In genomic region chr14:74619672-74620131, GRCh38 we compare ENCODE assay signal across 7 cellular contexts. TPM values are rescaled to one million over a fixed set of nuclear protein-coding genes. Genes with fewer than 3 reads are reported as not detected.
DNase-seq lines count a peak whose midpoint lies in the region; ATAC-seq, FAIRE-seq and TF ChIP-seq lines count a peak whose summit lies in the region.

No MANE protein-coding gene starts in this region.

- POLR2A ChIA-PET in GM12878 (lab: Charles Lee): no interaction called here

- peak; percentile 89 for TF ChIP-seq EP300 in Ishikawa (IDR thresholded peaks at IDR 0.05; ENCODE audit: borderline replicate concordance)
- TF ChIP-seq EP300 in GM12878 (IDR thresholded peaks at IDR 0.05; ENCODE audit: borderline replicate concordance in 1 of 2, control insufficient read depth in 1 of 2, low read depth in 2 of 2, low read length in 2 of 2): no peak

- RAD21 ChIA-PET in GM12878 (lab: Charles Lee; ENCODE audit: unreplicated experiment): no interaction called here

- FAIRE-seq in GM12878 (lab: Jason Lieb, UNC): no peak
- FAIRE-seq in kidney (lab: Jason Lieb, UNC): no peak

- TF ChIP-seq RAD21 in Ishikawa (IDR thresholded peaks at IDR 0.05; ENCODE audit: low read depth) (no peak), GM12878 (IDR thresholded peaks at IDR 0.05; ENCODE audit: insufficient read depth, low read depth, low read length) (no peak)

- H3K4me3 ChIP-seq in GM12878 (no peak overlapping the region), kidney (ENCODE audit: low read length in 2 of 2) (no peak overlapping the region), thyroid gland (replicated peaks in 1 of 3) (no peak overlapping the region)

- H3K79me2 ChIP-seq in GM12878 (ENCODE audit: control insufficient read depth, insufficient read depth, low read length): no peaks in the 10 kb centered on the region

- TF ChIP-seq POLR2A in GM12878 (IDR thresholded peaks at IDR 0.05; ENCODE audit: low read depth, low read length): no peak
- TF ChIP-seq POLR2A in thyroid gland (IDR thresholded peaks at IDR 0.05): no peak

- no peak overlapping the region for H3K4me2 ChIP-seq in GM12878 (ENCODE audit: control insufficient read depth, insufficient read depth)

- no peaks in the 10 kb centered on the region for H3K9me3 ChIP-seq in GM12878 (replicated peaks; ENCODE audit: control insufficient read depth, insufficient read depth, low read length)
- no peaks in the 10 kb centered on the region for H3K9me3 ChIP-seq in kidney (ENCODE audit: control insufficient read depth in 1 of 2, low read length in 2 of 2)
- no peaks in the 10 kb centered on the region for H3K9me3 ChIP-seq in thyroid gland

- H3K27me3 ChIP-seq in GM12878 (replicated peaks in 1 of 2; ENCODE audit: control insufficient read depth in 2 of 2, insufficient read depth in 2 of 2, low read length in 1 of 2) (no peaks in the 10 kb centered on the region; a peak in 1 of 4 replicates), thyroid gland (no peaks in the 10 kb centered on the region)

- in situ Hi-C loops in GM12878 (cut with MboI): no loop called here

- 33% methylated on average over 6 of the region's 6 CpGs for WGBS in GM12878 (ENCODE audit: insufficient coverage, insufficient replicate concordance, low lambda C conversion rate, missing lambda C conversion rate)
- 36 to 38% methylated on average over 2 to 6 of the region's 6 CpGs for WGBS in thyroid gland, 2 donors

- no TSS peak for BruUV-seq in GM12878 (replicated peaks; lab: Mats Ljungman, UMichigan)

- DNase-seq in GM12878 (ENCODE audit: low read depth, low spot score): no peak
- DNase-seq in kidney: peak; percentile 91
- DNase-seq in thyroid gland: peak; percentile 56 to 60
- no peak for DNase-seq in cerebellum (ENCODE audit: low spot score)
- DNase-seq in medulla oblongata (ENCODE audit: extremely low spot score): no peak

- no peak overlapping the region for H3K9ac ChIP-seq in GM12878 (ENCODE audit: control insufficient read depth, insufficient read depth, low read length)
- H3K9ac ChIP-seq in kidney (ENCODE audit: low read length in 2 of 2): no peak overlapping the region

- H3K4me1 ChIP-seq in GM12878 (ENCODE audit: control insufficient read depth, insufficient read depth, low read length): peaks cover 20% of the 10 kb centered on the region
- peaks cover 2 to 7% of the 10 kb centered on the region in 2 donors for H3K4me1 ChIP-seq in kidney (ENCODE audit: control insufficient read depth in 1 of 2, insufficient read depth in 1 of 2, low read depth in 1 of 2, low read length in 2 of 2)
- peaks cover 5 to 44% of the 10 kb centered on the region in 2 donors for H3K4me1 ChIP-seq in thyroid gland

- CTCF ChIA-PET in GM12878 (lab: Yijun Ruan, JAX): interaction anchor here (1.2 to 3.4 kb wide), 6 partner anchors 9 to 241 kb away, joined by 3 to 29 read pairs (median 3); partner anchors contain the start of gene YLPM1

- intact Hi-C loops in GM12878 (cut with micrococcal nuclease; ENCODE audit: unreplicated experiment): no loop called here
- intact Hi-C loops in kidney (cut with DNase I): no loop called here
- intact Hi-C loops in thyroid gland (cut with DNase I): loop anchor here (5.0 to 10.0 kb wide), 3 partner anchors 85 to 257 kb away; no protein-coding TSS in a partner anchor

- no peak overlapping the region for H3K27ac ChIP-seq in GM12878 (ENCODE audit: control insufficient read depth, insufficient read depth)
- H3K27ac ChIP-seq in kidney (ENCODE audit: low read depth in 2 of 2, low read length in 2 of 2): no peak overlapping the region
- H3K27ac ChIP-seq in thyroid gland: peak overlapping the region; percentile 8 to 46 (median 20)

- no peaks in the 10 kb centered on the region for H4K20me1 ChIP-seq in GM12878 (ENCODE audit: control insufficient read depth, insufficient read depth)

- SMC1A ChIA-PET in GM12878 (lab: Charles Lee; ENCODE audit: uncharacterized antibody, unreplicated experiment): interaction anchor here (1.1 to 2.2 kb wide), 2 partner anchors 9 to 10 kb away, joined by 6 to 9 read pairs; no protein-coding TSS in a partner anchor

- TF ChIP-seq CTCF in GM12878 (IDR thresholded peaks at IDR 0.05 in 2 of 3, conservative IDR thresholded peaks at IDR 0.05 in 1 of 3; ENCODE audit: control insufficient read depth in 2 of 3, extremely low read depth in 1 of 3, insufficient read depth in 1 of 3, low read depth in 3 of 3, low read length in 3 of 3): no peak
- no peak for TF ChIP-seq CTCF in kidney (IDR thresholded peaks at IDR 0.05; ENCODE audit: borderline replicate concordance, extremely low read depth, insufficient read depth)
- TF ChIP-seq CTCF in thyroid gland (IDR thresholded peaks at IDR 0.05): no peak

- H2AFZ ChIP-seq in GM12878 (ENCODE audit: control insufficient read depth, low read depth, low read length): no peak overlapping the region

- H3K36me3 ChIP-seq in GM12878 (ENCODE audit: control insufficient read depth in 2 of 2, insufficient read depth in 2 of 2, low read length in 1 of 2) (no peaks in the 10 kb centered on the region), kidney (ENCODE audit: control insufficient read depth in 1 of 2, insufficient read depth in 2 of 2, low read length in 2 of 2) (no peaks in the 10 kb centered on the region), thyroid gland (no peaks in the 10 kb centered on the region)

- ATAC-seq in GM12878 (peak; percentile 36), HG03432 (IDR thresholded peaks at IDR 0.05; ENCODE audit: unreplicated experiment) (no peak)

TF ChIP-seq in Ishikawa, 13 proteins besides CTCF, POLR2A, EP300 and RAD21:
- no peak for TF ChIP-seq TAF1 (IDR thresholded peaks at IDR 0.05; ENCODE audit: low read depth)
- TF ChIP-seq NFIC (IDR thresholded peaks at IDR 0.05): peak; percentile 82
- no peak for TF ChIP-seq TEAD4 (IDR thresholded peaks at IDR 0.05)
- TF ChIP-seq EGR1 (IDR thresholded peaks at IDR 0.05): no peak
- TF ChIP-seq CEBPB (IDR thresholded peaks at IDR 0.05): no peak
- TF ChIP-seq TCF12 (IDR thresholded peaks at IDR 0.05; ENCODE audit: low read depth): peak; percentile 83
- TF ChIP-seq MAX (IDR thresholded peaks at IDR 0.05): peak; percentile 28; the same call in 1 of the 2 replicates
- TF ChIP-seq FOXM1 (IDR thresholded peaks at IDR 0.05; ENCODE audit: borderline replicate concordance, low read depth): peak; percentile 74

TF ChIP-seq in GM12878, 131 proteins besides CTCF, POLR2A, EP300 and RAD21:
- no peak for TF ChIP-seq RB1 (IDR thresholded peaks at IDR 0.05; ENCODE audit: borderline replicate concordance)
- TF ChIP-seq BCL11A (IDR thresholded peaks at IDR 0.05; ENCODE audit: low read depth, low read length): no peak
- no peak for TF ChIP-seq BHLHE40 (IDR thresholded peaks at IDR 0.05; ENCODE audit: borderline replicate concordance in 1 of 2, low read depth in 2 of 2, low read length in 1 of 2)
- TF ChIP-seq IRF4 (IDR thresholded peaks at IDR 0.05; ENCODE audit: low read depth, low read length): no peak
- TF ChIP-seq ZNF274 (IDR thresholded peaks at IDR 0.05; ENCODE audit: insufficient read depth, insufficient read length): no peak
- TF ChIP-seq DPF2 (IDR thresholded peaks at IDR 0.05): no peak
- TF ChIP-seq TBL1XR1 (IDR thresholded peaks at IDR 0.05; ENCODE audit: low read depth, low read length): no peak
- TF ChIP-seq HCFC1 (IDR thresholded peaks at IDR 0.05; ENCODE audit: low read length): no peak
- TF ChIP-seq TAF1 (IDR thresholded peaks at IDR 0.05; ENCODE audit: borderline replicate concordance, low read depth, low read length): no peak
- no peak for TF ChIP-seq E4F1 (IDR thresholded peaks at IDR 0.05; ENCODE audit: borderline replicate concordance, partially characterized antibody)
- TF ChIP-seq NR2C1 (IDR thresholded peaks at IDR 0.05): no peak
- TF ChIP-seq ZZZ3 (IDR thresholded peaks at IDR 0.05; ENCODE audit: control insufficient read depth, insufficient read length, low read depth): no peak

RNA-seq across cellular contexts. Expression of gene LTBP2, which starts 7.7 kb away (rescaled TPM):
- total RNA-seq in GM12878 (2013; cell fraction: nucleolus; rRNA removed): 0.86 and 0.95 TPM in 2 replicates
- 0.06 and 0.16 TPM in 2 replicates for total RNA-seq in GM12878 (2014; rRNA removed)
- total RNA-seq in GM12878 (2014; rRNA removed; fragmentation: Illumina TruSeq; extraction: Trizol): under 0.01 TPM in 1 of 2 replicates, not detected in the other
- total RNA-seq in GM12878 (2021): 0.10 and 0.16 TPM in 2 replicates
- 0.04 TPM for polyA plus RNA-seq in GM12878 (2011; ENCODE audit: low read depth)
- polyA plus RNA-seq in GM12878 (2011; rRNA removed): 0.05 and 0.10 TPM in 2 replicates
- 0.06 and 0.08 TPM in 2 replicates for polyA plus RNA-seq in GM12878 (2011; cell fraction: cytosol; rRNA removed)
- 0.38 and 0.78 TPM in 2 replicates for polyA plus RNA-seq in GM12878 (2011; cell fraction: nucleus; rRNA removed)
- polyA plus RNA-seq in GM12878 (2012): 0.06 and 0.15 TPM in 2 replicates
- polyA plus RNA-seq in GM12878 (2014; fragmentation: Illumina TruSeq; extraction: Trizol): 0.03 TPM in 1 of 2 replicates, not detected in the other
- polyA plus RNA-seq in GM12878 (2014; fragmentation: Nextera tagmentation; extraction: Ambion mirVana): under 1 TPM; 0.05 to 0.07 TPM
- 0.05 and 0.20 TPM in 2 replicates for polyA plus RNA-seq in GM12878 (2014; rRNA removed)
- under 1 TPM; 0.08 to 0.23 TPM for polyA plus RNA-seq in GM12878 (2016; fragmentation: Nextera tagmentation; extraction: Ambion mirVana)
- under 0.01 and 0.26 TPM in 2 replicates for polyA minus RNA-seq in GM12878 (2011; rRNA and poly(A)+ RNA removed)
- not detected in 2 replicates for polyA minus RNA-seq in GM12878 (2011; cell fraction: cytosol; rRNA and poly(A)+ RNA removed)
- polyA minus RNA-seq in GM12878 (2011; cell fraction: nucleus; rRNA and poly(A)+ RNA removed): 0.19 and 0.36 TPM in 2 replicates
- total RNA-seq in kidney: 10.4 TPM
- polyA plus RNA-seq in kidney (ENCODE audit: insufficient read depth, low read depth, low replicate concordance): 2.9 TPM
- total RNA-seq in thyroid gland: 100 to 1,000 TPM in 3 of 4 donors, 10 to 100 TPM in 1; 81.3 to 240 (median 189) TPM
- total RNA-seq in cerebellum: 0.91 TPM

Comparison
In these comparisons a context has a peak if more than half of its experiments do, and no peak if none do; other contexts are left out.
1. DNase-seq: peak in kidney (single experiment) and thyroid gland (2 of 2); none in GM12878 (single experiment), cerebellum (single experiment) and medulla oblongata (single experiment).
2. H3K27ac ChIP-seq: peak in thyroid gland (3 of 3); none in GM12878 (single experiment) and kidney (0 of 2).